ENCODE assay signal across 8 cellular contexts in genomic region chr20:45293041-45294002, GRCh38. TPM values are rescaled to one million over a fixed set of nuclear protein-coding genes. Genes with fewer than 3 reads are reported as not detected.
DNase-seq lines count a peak whose midpoint lies in the region; ATAC-seq and TF ChIP-seq lines count a peak whose summit lies in the region.

No MANE protein-coding gene starts in this region.

- H3K79me2 ChIP-seq in DOHH2 (ENCODE audit: control insufficient read depth, low read length): no peaks in the 10 kb centered on the region

- H3F3A ChIP-seq in DOHH2 (ENCODE audit: control insufficient read depth, insufficient read depth): no peaks in the 10 kb centered on the region

- H3K27me3 ChIP-seq in DOHH2 (ENCODE audit: control insufficient read depth, low read length) (peaks cover 6% of the 10 kb centered on the region; the same call in 1 of the 2 replicates), muscle layer of colon (ENCODE audit: control insufficient read depth in 1 of 2, insufficient read depth in 2 of 2, low read length in 2 of 2) (peaks cover 0 to 25% of the 10 kb centered on the region in 2 donors)

- DNase-seq in NOMO-1 treated with dmso at 0.1 percent for 144 hours (lab: John Stamatoyannopoulos, UW; ENCODE audit: unreplicated experiment): peak; percentile 84
- DNase-seq in activated T-cell treated with anti-CD3 and anti-CD28 coated beads, Interleukin-2, amount 50 U/mL, for 1 hour: peak; percentile 83
- DNase-seq in stimulated activated CD8-positive, alpha-beta memory T cell treated with anti-CD3 and anti-CD28 coated beads, Interleukin-4, amount 100 ng/mL, for 48 hours: peak; percentile 95

- H3K4me2 ChIP-seq in DOHH2 (ENCODE audit: low read length): 0 out of 2 replicates have a peak overlapping the region, but pooled peaks have one; percentile 11

- no peak overlapping the region for H3K27ac ChIP-seq in DOHH2 (ENCODE audit: low read depth, low read length)
- H3K27ac ChIP-seq in muscle layer of colon (ENCODE audit: low read depth, low read length): no peak overlapping the region

- no peaks in the 10 kb centered on the region for H4K20me1 ChIP-seq in DOHH2 (ENCODE audit: control insufficient read depth, insufficient read depth, low read depth, low read length)

- H3K36me3 ChIP-seq in DOHH2 (ENCODE audit: control insufficient read depth, low read length) (no peaks in the 10 kb centered on the region), muscle layer of colon (ENCODE audit: insufficient read depth, low read length) (no peaks in the 10 kb centered on the region)

- H3K4me3 ChIP-seq in DOHH2 (ENCODE audit: low read length) (no peak overlapping the region), muscle layer of colon (ENCODE audit: low read depth in 1 of 2, low read length in 2 of 2) (peak overlapping the region; percentile 53 to 62)

- no peaks in the 10 kb centered on the region for H3K9me2 ChIP-seq in DOHH2 (replicated peaks; ENCODE audit: control insufficient read depth, low read length)

- peak; percentile 88 for TF ChIP-seq CTCF in DOHH2 (IDR thresholded peaks at IDR 0.05; ENCODE audit: low read depth, low read length, poor library complexity, severe bottlenecking)

- H3K4me1 ChIP-seq in DOHH2 (ENCODE audit: control insufficient read depth, low read length) (no peaks in the 10 kb centered on the region), muscle layer of colon (ENCODE audit: insufficient read depth, low read length) (peaks cover 12% of the 10 kb centered on the region)

- ATAC-seq in HG03442 (IDR thresholded peaks at IDR 0.05; ENCODE audit: unreplicated experiment): peak; percentile 53
- peak; percentile 81 for ATAC-seq in esophagus mucosa
- ATAC-seq in HG02884 (IDR thresholded peaks at IDR 0.05; ENCODE audit: unreplicated experiment): no peak

- H3K9me3 ChIP-seq in DOHH2 (ENCODE audit: control insufficient read depth, insufficient read depth, low read length): no peaks in the 10 kb centered on the region
- H3K9me3 ChIP-seq in muscle layer of colon (ENCODE audit: low read length): no peaks in the 10 kb centered on the region

- no peak overlapping the region for H3K9ac ChIP-seq in muscle layer of colon (ENCODE audit: low read length)

RNA-seq across cellular contexts. Expression of gene RBPJL, which starts 13.3 kb away (rescaled TPM):
- not detected for total RNA-seq in esophagus mucosa

RNA-seq across cellular contexts. Expression of gene MATN4, which starts 14.8 kb away (rescaled TPM):
- total RNA-seq in esophagus mucosa: 0.16 TPM

RNA-seq across cellular contexts. Expression of gene SLPI, which starts 39.0 kb away (rescaled TPM):
- total RNA-seq in esophagus mucosa: 864 TPM

RNA-seq across cellular contexts. Expression of gene SDC4, which starts 54.9 kb away (rescaled TPM):
- 99.1 TPM for total RNA-seq in esophagus mucosa
